16 cellular contexts compared by ENCODE assay signal in the genomic region with DNA sequence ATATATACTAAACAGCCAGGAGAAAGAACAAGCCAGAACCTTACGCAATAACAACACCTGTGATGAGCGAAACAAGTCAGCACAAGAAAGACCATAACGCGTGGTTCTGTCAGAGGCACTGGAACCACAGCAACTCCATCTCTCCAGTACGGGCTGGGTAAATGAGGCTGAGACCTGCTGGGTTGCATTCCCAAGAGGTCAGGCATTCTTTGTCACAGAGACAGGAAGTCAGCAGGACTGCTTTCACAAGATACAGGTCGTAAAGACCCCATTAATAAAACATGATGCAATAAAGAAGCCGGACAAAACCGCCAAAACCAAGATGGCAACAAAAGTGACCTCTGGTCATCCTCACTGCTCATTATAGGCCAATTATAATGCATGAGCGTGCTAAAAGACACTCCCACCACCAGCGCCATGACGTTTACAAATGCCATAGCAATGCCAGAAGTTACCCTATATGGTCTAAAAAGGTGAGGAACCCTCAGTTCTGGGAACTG. TPM values are rescaled to one million over a fixed set of nuclear protein-coding genes. Genes with fewer than 3 reads are reported as not detected.
A peak's percentile ranks its signal among the peaks of the same experiment; 100 is the strongest.
DNase-seq lines count a peak whose midpoint lies in the region; ATAC-seq, FAIRE-seq and TF ChIP-seq lines count a peak whose summit lies in the region.
"Had no signal": no experiment of that assay in that cellular context is flagged by ENCODE, and none has a peak within 500 bp of the region (broad histone marks: within the 10 kb centered on the region; RNA-seq: fewer than 3 reads in every experiment).

No MANE protein-coding gene starts in this region.

- H3K79me2 ChIP-seq in astrocyte (ENCODE audit: insufficient read depth, low read length), result peaks cover 79% of the 10 kb centered on the region
- peaks cover 17% of the 10 kb centered on the region for H3K79me2 ChIP-seq in keratinocyte (ENCODE audit: control insufficient read depth, insufficient read depth, low read length)

- no peak overlapping the region for H3K27ac ChIP-seq in astrocyte (ENCODE audit: low read depth, low read length)
- peak overlapping the region; percentile 69 for H3K27ac ChIP-seq in keratinocyte (ENCODE audit: control insufficient read depth, insufficient read depth, low read length)
- H3K27ac ChIP-seq in sigmoid colon, result no peak overlapping the region

- no peaks in the 10 kb centered on the region for H3K9me1 ChIP-seq in keratinocyte (ENCODE audit: control insufficient read depth, extremely low read depth, insufficient read depth, low read length)

- FAIRE-seq in astrocyte (lab: Jason Lieb, UNC), result no peak
- peak; percentile 93 for FAIRE-seq in keratinocyte (lab: Jason Lieb, UNC)

- H3K4me2 ChIP-seq in astrocyte (ENCODE audit: low read length), result peak overlapping the region; percentile 23
- H3K4me2 ChIP-seq in keratinocyte (ENCODE audit: control insufficient read depth, extremely low read depth, insufficient read depth, low read depth, low read length), result peak overlapping the region; percentile 74

- DNase-seq in T-helper 1 cell, result no peak
- DNase-seq in astrocyte (ENCODE audit: low read depth), result peak; percentile 71
- DNase-seq in keratinocyte (ENCODE audit: low read depth, low spot score), result peak; percentile 88
- DNase-seq in type B pancreatic cell (ENCODE audit: extremely low spot score, unreplicated experiment), result no peak
- DNase-seq in NCI-H2029 treated with DMSO at 0.1 percent for 48 hours (lab: John Stamatoyannopoulos, UW), result no peak
- DNase-seq in sigmoid colon, result no peak
- DNase-seq: activated CD4-positive, alpha-beta T cell treated with anti-CD3 and anti-CD28 coated beads for 1 hour; activated naive CD4-positive, alpha-beta T cell; HCEC 1CT; kidney glomerular epithelial cell; NCI-H187 treated with DMSO at 0.1 percent for 48 hours; retina; SHP77 treated with DMSO at 0.1 percent for 48 hours had no signal

- no peak for TF ChIP-seq CTCF in astrocyte (IDR thresholded peaks at IDR 0.05; ENCODE audit: insufficient read depth, low read depth, low read length)
- no peak for TF ChIP-seq CTCF in keratinocyte (optimal IDR thresholded peaks at IDR 0.05 in 1 of 3, IDR thresholded peaks at IDR 0.05 in 1 of 3, conservative IDR thresholded peaks at IDR 0.05 in 1 of 3; ENCODE audit: extremely low read depth in 1 of 3, insufficient read depth in 2 of 3, low read length in 3 of 3)
- no peak for TF ChIP-seq CTCF in type B pancreatic cell (conservative IDR thresholded peaks at IDR 0.05)
- no peak for TF ChIP-seq CTCF in sigmoid colon (IDR thresholded peaks at IDR 0.05)

- dilution Hi-C loops in keratinocyte (cut with MboI; ENCODE audit: extremely low pct_ligation_motif_present, low sequenced_read_pairs), result no loop called here

- H3K4me1 Mint-ChIP-seq in T-helper 1 cell treated with Interleukin-12 subunit alpha and Interleukin-12 subunit beta and Interleukin-4 antibody, amounts not matched to agents 30 μg/mL and 1 μg/mL, for 36 hours (ENCODE audit: low read depth), result peaks cover 50% of the 10 kb centered on the region
- peaks cover 14% of the 10 kb centered on the region for H3K4me1 Mint-ChIP-seq in astrocyte (ENCODE audit: low read depth, unreplicated experiment)
- H3K4me1 Mint-ChIP-seq in type B pancreatic cell (ENCODE audit: unreplicated experiment), result peaks cover 21% of the 10 kb centered on the region

- H3K4me1 ChIP-seq in astrocyte (ENCODE audit: insufficient read depth, low read length) (peaks cover 5% of the 10 kb centered on the region), keratinocyte (ENCODE audit: control insufficient read depth, extremely low read depth, insufficient read depth, low read length) (peaks cover 23% of the 10 kb centered on the region), sigmoid colon (peaks cover 0 to 3% (median 0%) of the 10 kb centered on the region in 4 donors)

- H3K36me3 ChIP-seq in astrocyte (ENCODE audit: insufficient read depth, low read length) (peaks cover 3% of the 10 kb centered on the region), keratinocyte (ENCODE audit: control insufficient read depth in 2 of 2, extremely low read depth in 1 of 2, insufficient read depth in 2 of 2, low read length in 2 of 2) (peaks cover 0 to 11% of the 10 kb centered on the region in 2 experiments), sigmoid colon (no peaks in the 10 kb centered on the region)

- no peaks in the 10 kb centered on the region for H3K9me3 ChIP-seq in astrocyte (ENCODE audit: insufficient read depth, low read depth, low read length)
- no peaks in the 10 kb centered on the region for H3K9me3 ChIP-seq in keratinocyte (ENCODE audit: control insufficient read depth, low read depth, low read length)
- H3K9me3 ChIP-seq in sigmoid colon, result no peaks in the 10 kb centered on the region

- H3K4me3 ChIP-seq in astrocyte (ENCODE audit: insufficient read depth, low read depth, low read length) (no peak overlapping the region), keratinocyte (ENCODE audit: control insufficient read depth in 2 of 3, extremely low read depth in 1 of 3, insufficient read depth in 2 of 3, low read depth in 1 of 3, low read length in 3 of 3) (peak overlapping the region in 2 of 3 experiments; percentile 6), sigmoid colon (no peak overlapping the region)

- no peaks in the 10 kb centered on the region for H3K9me3 Mint-ChIP-seq in T-helper 1 cell treated with Interleukin-12 subunit alpha and Interleukin-12 subunit beta and Interleukin-4 antibody, amounts not matched to agents 30 μg/mL and 1 μg/mL, for 36 hours
- H3K9me3 Mint-ChIP-seq in astrocyte (ENCODE audit: unreplicated experiment), result no peaks in the 10 kb centered on the region
- no peaks in the 10 kb centered on the region for H3K9me3 Mint-ChIP-seq in type B pancreatic cell

- H3K27me3 Mint-ChIP-seq in T-helper 1 cell treated with Interleukin-12 subunit alpha and Interleukin-12 subunit beta and Interleukin-4 antibody, amounts not matched to agents 30 μg/mL and 1 μg/mL, for 36 hours (ENCODE audit: low read depth), result no peaks in the 10 kb centered on the region
- H3K27me3 Mint-ChIP-seq in astrocyte (ENCODE audit: low read depth, unreplicated experiment) (no peaks in the 10 kb centered on the region), type B pancreatic cell (no peaks in the 10 kb centered on the region)

- H3K27me3 ChIP-seq in astrocyte (ENCODE audit: insufficient read depth, low read length) (no peaks in the 10 kb centered on the region), keratinocyte (ENCODE audit: control insufficient read depth, extremely low read depth, insufficient read depth, low read length) (no peaks in the 10 kb centered on the region), sigmoid colon (no peaks in the 10 kb centered on the region)

- intact Hi-C loops in sigmoid colon (cut with DNase I), result no loop called here

- 85 to 91% methylated on average over 11 of the region's 11 CpGs for WGBS in sigmoid colon, 2 donors

- H3K27ac Mint-ChIP-seq in T-helper 1 cell treated with Interleukin-12 subunit alpha and Interleukin-12 subunit beta and Interleukin-4 antibody, amounts not matched to agents 30 μg/mL and 1 μg/mL, for 36 hours, result peak overlapping the region; percentile 37
- H3K27ac Mint-ChIP-seq in astrocyte (ENCODE audit: unreplicated experiment), result peak overlapping the region; percentile 60
- H3K27ac Mint-ChIP-seq in type B pancreatic cell, result peak overlapping the region; percentile 99

- H2AFZ ChIP-seq in astrocyte (ENCODE audit: low read depth, low read length) (no peak overlapping the region), keratinocyte (ENCODE audit: control insufficient read depth, low read length) (peak overlapping the region; percentile 34)

- H3K4me3 Mint-ChIP-seq in T-helper 1 cell treated with Interleukin-12 subunit alpha and Interleukin-12 subunit beta and Interleukin-4 antibody, amounts not matched to agents 30 μg/mL and 1 μg/mL, for 36 hours, result no peak overlapping the region
- H3K4me3 Mint-ChIP-seq in astrocyte (ENCODE audit: unreplicated experiment) (no peak overlapping the region), type B pancreatic cell (peak overlapping the region; percentile 77)

- TF ChIP-seq EP300 in sigmoid colon (IDR thresholded peaks at IDR 0.05), result no peak

- no peak for TF ChIP-seq POLR2A in sigmoid colon (IDR thresholded peaks at IDR 0.05)

- H3K9ac ChIP-seq in astrocyte (ENCODE audit: low read length), result no peak overlapping the region
- peak overlapping the region; percentile 20 for H3K9ac ChIP-seq in keratinocyte (ENCODE audit: control insufficient read depth, extremely low read depth, insufficient read depth, low read length)

- H4K20me1 ChIP-seq in astrocyte (ENCODE audit: insufficient read depth, low read length), result peaks cover 79% of the 10 kb centered on the region
- no peaks in the 10 kb centered on the region for H4K20me1 ChIP-seq in keratinocyte (ENCODE audit: control insufficient read depth, extremely low read depth, insufficient read depth, low read length)

- H3K36me3 Mint-ChIP-seq in T-helper 1 cell treated with Interleukin-12 subunit alpha and Interleukin-12 subunit beta and Interleukin-4 antibody, amounts not matched to agents 30 μg/mL and 1 μg/mL, for 36 hours (ENCODE audit: low read depth), result peaks cover 25% of the 10 kb centered on the region
- H3K36me3 Mint-ChIP-seq in astrocyte (ENCODE audit: low read depth, unreplicated experiment), result peaks cover 12% of the 10 kb centered on the region
- no peaks in the 10 kb centered on the region for H3K36me3 Mint-ChIP-seq in type B pancreatic cell

- no peak for ATAC-seq in GM18858 (IDR thresholded peaks at IDR 0.05; ENCODE audit: unreplicated experiment)

RNA-seq across cellular contexts. Expression of a gene that starts 21.7 kb away (rescaled TPM):
- total RNA-seq in astrocyte, result 55.7 and 72.5 TPM in 2 replicates
- 22.4 to 40.0 TPM (median 22.7 TPM) in 3 replicates for polyA plus RNA-seq in keratinocyte
- 8.1 TPM for polyA plus RNA-seq in keratinocyte (2011; ENCODE audit: low read depth)
- polyA plus RNA-seq in keratinocyte (2011; cell fraction: cytosol; rRNA removed), result 31.0 and 37.2 TPM in 2 replicates
- polyA plus RNA-seq in keratinocyte (2011; cell fraction: nucleus; rRNA removed), result 27.4 and 35.4 TPM in 2 replicates
- polyA plus RNA-seq in keratinocyte (2012; ENCODE audit: low replicate concordance), result 16.3 and 25.1 TPM in 2 replicates
- 26.3 to 64.8 TPM (median 44.6 TPM) in 3 replicates for polyA minus RNA-seq in keratinocyte
- 61.8 TPM for polyA minus RNA-seq in keratinocyte (2011; cell fraction: cytosol; rRNA and poly(A)+ RNA removed)
- 19.2 and 24.9 TPM in 2 replicates for polyA minus RNA-seq in keratinocyte (2011; cell fraction: nucleus; rRNA and poly(A)+ RNA removed)
- total RNA-seq in type B pancreatic cell (ENCODE audit: low replicate concordance), result 15.7 and 24.3 TPM in 2 replicates
- 10 to 100 TPM; 15.9 to 24.3 (median 17.2) TPM for total RNA-seq in sigmoid colon
- polyA plus RNA-seq in sigmoid colon, result 10 to 100 TPM in 1 of 3 donors, 1 to 10 TPM in 2; 5.1 to 13.8 (median 5.4) TPM

RNA-seq across cellular contexts. Expression of a gene that starts 49.6 kb away (rescaled TPM):
- total RNA-seq in astrocyte, result not detected in 2 replicates
- polyA plus RNA-seq in keratinocyte, result not detected in 3 replicates
- not detected for polyA plus RNA-seq in keratinocyte (2011; ENCODE audit: low read depth)
- polyA plus RNA-seq in keratinocyte (2011; cell fraction: cytosol; rRNA removed), result not detected in 2 replicates
- polyA plus RNA-seq in keratinocyte (2011; cell fraction: nucleus; rRNA removed), result not detected in 2 replicates
- polyA plus RNA-seq in keratinocyte (2012; ENCODE audit: low replicate concordance), result not detected in 2 replicates
- polyA minus RNA-seq in keratinocyte, result not detected in 3 replicates
- polyA minus RNA-seq in keratinocyte (2011; cell fraction: cytosol; rRNA and poly(A)+ RNA removed), result not detected
- polyA minus RNA-seq in keratinocyte (2011; cell fraction: nucleus; rRNA and poly(A)+ RNA removed), result not detected in 2 replicates
- 4.6 TPM in 1 of 2 replicates, not detected in the other for total RNA-seq in type B pancreatic cell (ENCODE audit: low replicate concordance)
- total RNA-seq in sigmoid colon, result 1 to 10 TPM in 1 of 4 donors, under 1 TPM in 1, not detected in 2; 0.82 to 1.8 TPM
- 1 to 10 TPM in 1 of 3 donors, under 1 TPM in 1, not detected in 1; 0.47 to 3.0 TPM for polyA plus RNA-seq in sigmoid colon
- polyA plus RNA-seq: AG04450 had no signal

RNA-seq across cellular contexts. Expression of a gene that starts 53.5 kb away (rescaled TPM):
- 1.1 and 2.0 TPM in 2 replicates for total RNA-seq in astrocyte
- polyA plus RNA-seq in keratinocyte, result not detected in 3 replicates
- polyA plus RNA-seq in keratinocyte (2011; ENCODE audit: low read depth), result not detected
- not detected in 2 replicates for polyA plus RNA-seq in keratinocyte (2011; cell fraction: cytosol; rRNA removed)
- not detected in 2 replicates for polyA plus RNA-seq in keratinocyte (2011; cell fraction: nucleus; rRNA removed)
- not detected in 2 replicates for polyA plus RNA-seq in keratinocyte (2012; ENCODE audit: low replicate concordance)
- polyA minus RNA-seq in keratinocyte, result not detected in 3 replicates
- polyA minus RNA-seq in keratinocyte (2011; cell fraction: cytosol; rRNA and poly(A)+ RNA removed), result not detected
- polyA minus RNA-seq in keratinocyte (2011; cell fraction: nucleus; rRNA and poly(A)+ RNA removed), result not detected in 2 replicates
- 1.0 TPM in 1 of 2 replicates, not detected in the other for total RNA-seq in type B pancreatic cell (ENCODE audit: low replicate concordance)
- not detected for total RNA-seq in sigmoid colon
- polyA plus RNA-seq in sigmoid colon, result not detected
- polyA plus RNA-seq: AG04450 had no signal

RNA-seq across cellular contexts. Expression of a gene that starts 56.0 kb away (rescaled TPM):
- total RNA-seq in astrocyte, result 36.1 and 36.9 TPM in 2 replicates
- polyA plus RNA-seq in keratinocyte, result 25.7 to 30.3 TPM (median 28.6 TPM) in 3 replicates
- polyA plus RNA-seq in keratinocyte (2011; ENCODE audit: low read depth), result 26.2 TPM
- 18.3 and 19.1 TPM in 2 replicates for polyA plus RNA-seq in keratinocyte (2011; cell fraction: cytosol; rRNA removed)
- polyA plus RNA-seq in keratinocyte (2011; cell fraction: nucleus; rRNA removed), result 40.4 and 47.8 TPM in 2 replicates
- 18.9 and 25.1 TPM in 2 replicates for polyA plus RNA-seq in keratinocyte (2012; ENCODE audit: low replicate concordance)
- polyA minus RNA-seq in keratinocyte, result 33.6 to 59.6 TPM (median 36.2 TPM) in 3 replicates
- 39.5 TPM for polyA minus RNA-seq in keratinocyte (2011; cell fraction: cytosol; rRNA and poly(A)+ RNA removed)
- 23.4 and 26.6 TPM in 2 replicates for polyA minus RNA-seq in keratinocyte (2011; cell fraction: nucleus; rRNA and poly(A)+ RNA removed)
- 32.7 and 40.3 TPM in 2 replicates for total RNA-seq in type B pancreatic cell (ENCODE audit: low replicate concordance)
- total RNA-seq in sigmoid colon, result 10 to 100 TPM; 14.0 to 19.1 (median 15.8) TPM
- 10 to 100 TPM in 2 of 3 donors, 1 to 10 TPM in 1; 8.4 to 18.2 (median 10.2) TPM for polyA plus RNA-seq in sigmoid colon

Comparison
In these comparisons a context has a peak if more than half of its experiments do, and no peak if none do; other contexts are left out.
1. H3K27ac Mint-ChIP-seq: peak in every context shown above with its lines; median percentile 99 in type B pancreatic cell; 60 in astrocyte; 37 in T-helper 1 cell treated with Interleukin-12 subunit alpha and Interleukin-12 subunit beta and Interleukin-4 antibody, amounts not matched to agents 30 μg/mL and 1 μg/mL, for 36 hours.
2. DNase-seq: peak in astrocyte (single experiment) and keratinocyte (single experiment); none in T-helper 1 cell (0 of 5), type B pancreatic cell (single experiment), NCI-H2029 treated with DMSO at 0.1 percent for 48 hours (single experiment) and sigmoid colon (single experiment).
3. H3K4me3 ChIP-seq: peak in keratinocyte (2 of 3); none in astrocyte (single experiment) and sigmoid colon (0 of 4).